In genomic region chr22:21251435-21251834, GRCh38 we compare ENCODE assay signal across 5 cellular contexts.
DNase-seq lines count a peak whose midpoint lies in the region; ATAC-seq and TF ChIP-seq lines count a peak whose summit lies in the region.
"Not testable (repeated sequence)": the region's sequence is repeated elsewhere in the genome, so short reads cannot be mapped to it uniquely, and the experiment has no call there.

No MANE protein-coding gene starts in this region.

- not testable (repeated sequence) for TF ChIP-seq EP300 in stomach (IDR thresholded peaks at IDR 0.05)

- not testable (repeated sequence) for TF ChIP-seq POLR2A in body of pancreas (IDR thresholded peaks at IDR 0.05); stomach (IDR thresholded peaks at IDR 0.05)

- H3K27me3 ChIP-seq in body of pancreas; left lung; lung (ENCODE audit: control insufficient read depth, insufficient read depth); stomach; upper lobe of right lung: not testable (repeated sequence)

- not testable (repeated sequence) for H3K4me1 ChIP-seq in body of pancreas; left lung; lung (ENCODE audit: control insufficient read depth in 2 of 2, insufficient read depth in 2 of 2, low read length in 2 of 2); stomach; upper lobe of right lung

- WGBS in body of pancreas, 2 donors, result 28% methylated on average over 2 of the region's 3 CpGs; no CpG with 5 or more reads in 1 of the 2 donors
- WGBS in lung, 2 donors, result 68 to 81% methylated on average over 2 of the region's 3 CpGs
- WGBS in stomach, 5 donors, result 26 to 67% (median 63%) methylated on average over 1 to 2 of the region's 3 CpGs; no CpG with 5 or more reads in 2 of the 5 donors

- DNase-seq in body of pancreas (peak; percentile 22 to 77 (median 42)), left lung (peak; percentile 37 to 53), lung (ENCODE audit: low spot score) (peak; percentile 29), stomach (peak; percentile 63), upper lobe of right lung (peak; percentile 72)

- not testable (repeated sequence) for H3K36me3 ChIP-seq in body of pancreas (replicated peaks in 1 of 2; ENCODE audit: insufficient read depth in 1 of 2, low read depth in 2 of 2); left lung; lung (ENCODE audit: control insufficient read depth in 2 of 2, insufficient read depth in 2 of 2, low read length in 2 of 2); stomach; upper lobe of right lung

- not testable (repeated sequence) for H3K9me3 ChIP-seq in body of pancreas; left lung; lung (ENCODE audit: control insufficient read depth in 2 of 2, insufficient read depth in 1 of 2, low read length in 1 of 2); stomach; upper lobe of right lung

- ATAC-seq in body of pancreas; left lung; lung (ENCODE audit: insufficient read depth, low FRiP score); upper lobe of right lung: not testable (repeated sequence)

- not testable (repeated sequence) for H3K4me3 ChIP-seq in body of pancreas, left lung, lung, stomach, upper lobe of right lung

- not testable (repeated sequence) for H3K27ac ChIP-seq in body of pancreas; left lung; lung (ENCODE audit: low read depth in 1 of 2, low read length in 1 of 2); stomach; upper lobe of right lung

- TF ChIP-seq CTCF in body of pancreas (IDR thresholded peaks at IDR 0.05); left lung (IDR thresholded peaks at IDR 0.05); lung (IDR thresholded peaks at IDR 0.05; ENCODE audit: control extremely low read depth, extremely low read depth); stomach (IDR thresholded peaks at IDR 0.05); upper lobe of right lung (IDR thresholded peaks at IDR 0.05): not testable (repeated sequence)

- intact Hi-C loops in body of pancreas (cut with DNase I); left lung (cut with DNase I); stomach (cut with DNase I; ENCODE audit: low total_unique reads); upper lobe of right lung (cut with DNase I): not testable (repeated sequence)
